Comparison of ENCODE assay signal across 18 cellular contexts in the genomic region with DNA sequence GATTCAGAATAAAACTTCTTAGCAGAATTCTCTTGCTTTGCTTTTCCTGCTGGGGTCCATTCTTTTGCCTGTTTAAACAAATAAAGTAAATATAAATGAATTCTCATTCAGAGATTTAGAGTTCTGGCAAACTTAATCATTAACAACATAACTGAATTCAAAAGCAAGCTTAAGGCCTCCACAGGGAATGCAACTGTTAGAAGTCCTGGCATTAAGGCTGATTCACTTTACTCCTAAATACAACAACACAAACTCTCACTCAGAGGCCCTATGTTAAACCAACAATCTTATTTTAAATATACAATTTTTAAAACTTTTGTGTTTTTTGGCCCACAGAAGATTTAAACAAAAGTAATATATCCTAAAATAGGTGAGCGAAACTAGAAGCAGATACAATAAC.
"Had no signal": no experiment of that assay in that cellular context is flagged by ENCODE, and none has a peak within 500 bp of the region (broad histone marks: within the 10 kb centered on the region; RNA-seq: fewer than 3 reads in every experiment).

No MANE protein-coding gene starts in this region.

- H3K4me3 Mint-ChIP-seq: nephron had no signal

- H3K27me3 Mint-ChIP-seq: naive B cell had no signal

- ATAC-seq: gastroesophageal sphincter, left cardiac atrium, left ventricle myocardium superior, right cardiac atrium had no signal

- H3K4me1 Mint-ChIP-seq: nephron had no signal

- DNase-seq: cortex of kidney; dorsolateral prefrontal cortex; effector CD8-positive, alpha-beta T cell; glutamatergic neuron; left cardiac atrium; left ventricle myocardium superior; mesenchymal stem cell; midbrain; naive B cell; right cardiac atrium; small intestine; stimulated activated CD4-positive, alpha-beta T cell treated with anti-CD3 and anti-CD28 coated beads, Interleukin-12 subunit alpha, Interleukin-12 subunit beta, amount 100 ng/mL, for 4 hours; stimulated activated naive CD4-positive, alpha-beta T cell treated with Interleukin-2 at 50 U/mL for 16 hours; trophoblast cell had no signal

- H3K27ac ChIP-seq: dorsolateral prefrontal cortex, esophagus muscularis mucosa, gastroesophageal sphincter had no signal

- H3K27me3 ChIP-seq: dorsolateral prefrontal cortex, esophagus muscularis mucosa, gastroesophageal sphincter had no signal

- H3K9me3 ChIP-seq: esophagus muscularis mucosa, gastroesophageal sphincter had no signal

- H3K4me1 ChIP-seq: esophagus muscularis mucosa, gastroesophageal sphincter had no signal

- H3K4me3 ChIP-seq: dorsolateral prefrontal cortex, esophagus muscularis mucosa, gastroesophageal sphincter, lung had no signal
